In genomic region chr6:40620546-40620945, GRCh38 we compare ENCODE assay signal across 30 cellular contexts. TPM values are rescaled to one million over a fixed set of nuclear protein-coding genes. Genes with fewer than 3 reads are reported as not detected.
"Had no signal": no experiment of that assay in that cellular context is flagged by ENCODE, and none has a peak within 500 bp of the region (broad histone marks: within the 10 kb centered on the region; RNA-seq: fewer than 3 reads in every experiment).

No MANE protein-coding gene starts in this region.

- H3K9me3 Mint-ChIP-seq: activated naive CD8-positive, alpha-beta T cell treated with anti-CD3 and anti-CD28 coated beads, Interleukin-2, amount 10 ng/mL, durations not matched to agents 7 days and 5 days; WTC11 had no signal

- H3K4me3 ChIP-seq: adrenal gland, SJSA1 had no signal

- H3K4me3 Mint-ChIP-seq: activated CD8-positive, alpha-beta T cell treated with anti-CD3 and anti-CD28 coated beads, Interleukin-2, amount 10 ng/mL, durations not matched to agents 7 days and 5 days; activated naive CD8-positive, alpha-beta T cell treated with anti-CD3 and anti-CD28 coated beads, Interleukin-2, amount 10 ng/mL, durations not matched to agents 7 days and 5 days; T-helper 1 cell treated with Interleukin-12 subunit alpha and Interleukin-12 subunit beta and Interleukin-4 antibody, amounts not matched to agents 30 μg/mL and 1 μg/mL, for 36 hours; WTC11 had no signal

- H3K36me3 Mint-ChIP-seq: activated naive CD8-positive, alpha-beta T cell treated with anti-CD3 and anti-CD28 coated beads, Interleukin-2, amount 10 ng/mL, durations not matched to agents 7 days and 5 days had no signal

- H3K9me3 ChIP-seq: adrenal gland, SJSA1 had no signal

- H3K27ac Mint-ChIP-seq: activated CD8-positive, alpha-beta T cell treated with anti-CD3 and anti-CD28 coated beads, Interleukin-2, amount 10 ng/mL, durations not matched to agents 7 days and 5 days; activated naive CD8-positive, alpha-beta T cell treated with anti-CD3 and anti-CD28 coated beads, Interleukin-2, amount 10 ng/mL, durations not matched to agents 7 days and 5 days; T-helper 1 cell treated with Interleukin-12 subunit alpha and Interleukin-12 subunit beta and Interleukin-4 antibody, amounts not matched to agents 30 μg/mL and 1 μg/mL, for 36 hours; WTC11 had no signal

- DNase-seq: activated CD4-positive, alpha-beta T cell treated with anti-CD3 and anti-CD28 coated beads for 48 hours; activated CD4-positive, alpha-beta T cell treated with anti-CD3 and anti-CD28 coated beads, Interleukin-2, amount 50 U/mL, for 4 hours; activated CD4-positive, CD25-positive, alpha-beta regulatory T cell treated with anti-CD3 and anti-CD28 coated beads, Interleukin-2, amount 50 U/mL, for 72 hours; activated CD8-positive, alpha-beta memory T cell treated with anti-CD3 and anti-CD28 coated beads, Interleukin-2, amount 50 U/mL, for 48 hours; activated CD8-positive, alpha-beta T cell treated with anti-CD3 and anti-CD28 coated beads, Interleukin-2, amount 10 ng/mL, durations not matched to agents 7 days and 5 days; activated naive CD4-positive, alpha-beta T cell treated with anti-CD3 and anti-CD28 coated beads, Interleukin-2, amount 50 U/mL, for 16 hours; activated naive CD8-positive, alpha-beta T cell treated with anti-CD3 and anti-CD28 coated beads, Interleukin-2, amount 10 ng/mL, durations not matched to agents 7 days and 5 days; activated T-cell treated with anti-CD3 and anti-CD28 coated beads, Interleukin-2, amount 50 U/mL, for 1 hour; adrenal gland; anterior cingulate cortex; cerebellar nuclear complex; KG1; NCI-H1092; NCI-H1436; NCI-H187 treated with DMSO at 0.1 percent for 48 hours; NCI-H2171; NCI-H2227 treated with DMSO at 0.1 percent for 48 hours; NCI-H446 treated with DMSO at 0.1 percent for 48 hours; NCI-H526 treated with DMSO at 0.1 percent for 48 hours; NK-92 treated with Interleukin-12 subunit alpha and Interleukin-12 subunit beta, amount 100 ng/mL, for 24 hours; OCI-M1; RPMI8226 had no signal

- H3K27ac ChIP-seq: adrenal gland, SJSA1 had no signal

- H3K4me1 Mint-ChIP-seq: activated naive CD8-positive, alpha-beta T cell treated with anti-CD3 and anti-CD28 coated beads, Interleukin-2, amount 10 ng/mL, durations not matched to agents 7 days and 5 days; WTC11 had no signal

- H3K4me1 ChIP-seq: adrenal gland, SJSA1 had no signal

- ATAC-seq: activated CD8-positive, alpha-beta T cell treated with anti-CD3 and anti-CD28 coated beads, Interleukin-2, amount 10 ng/mL, durations not matched to agents 7 days and 5 days; Panc1; Right ventricle myocardium inferior; WTC11 had no signal

- H3K36me3 ChIP-seq: adrenal gland, SJSA1 had no signal

RNA-seq across cellular contexts. Expression of gene LRFN2, which starts 33.4 kb away (rescaled TPM):
- total RNA-seq: activated CD8-positive, alpha-beta T cell treated with anti-CD3 and anti-CD28 coated beads, Interleukin-2, amount 10 ng/mL, durations not matched to agents 7 days and 5 days; activated naive CD8-positive, alpha-beta T cell treated with anti-CD3 and anti-CD28 coated beads, Interleukin-2, amount 10 ng/mL, durations not matched to agents 7 days and 5 days; cardiac septum; LHCN-M2; M059J; Right ventricle myocardium inferior; SJSA1 had no signal
